In genomic region chr2:23493849-23494248, GRCh38 we compare ENCODE assay signal across 9 cellular contexts.
"Had no signal": no experiment of that assay in that cellular context is flagged by ENCODE, and none has a peak within 500 bp of the region (broad histone marks: within the 10 kb centered on the region; RNA-seq: fewer than 3 reads in every experiment).

No MANE protein-coding gene starts in this region.

- H3K27ac Mint-ChIP-seq: HFFc6, IgD-negative memory B cell had no signal

- H3K36me3 ChIP-seq: HAP-1 had no signal

- H3K4me3 ChIP-seq: GM23248, HAP-1 had no signal

- ATAC-seq: HCT116, HepG2 had no signal

- H3K9me3 ChIP-seq: HAP-1 had no signal

- H3K9ac ChIP-seq: GM23248 had no signal

- FAIRE-seq: HepG2 had no signal

- H3K27ac ChIP-seq: GM23248, HL-60 had no signal

- H2AFZ ChIP-seq: GM23248 had no signal

- H3K4me3 Mint-ChIP-seq: HFFc6, IgD-negative memory B cell had no signal

- DNase-seq: GM23248, GOT3, H7, HFFc6 had no signal

- H3K4me1 ChIP-seq: HAP-1 had no signal

- H3K9me3 Mint-ChIP-seq: HFFc6, IgD-negative memory B cell had no signal
